1 cellular context compared by ENCODE assay signal in genomic region chr4:33160126-33160525, GRCh38.
TF ChIP-seq lines count a peak whose summit lies in the region.

No MANE protein-coding gene starts in this region.

TF ChIP-seq in GM23338, 12 proteins besides CTCF, POLR2A, EP300 and RAD21 (continued from another document):
- no peak for TF ChIP-seq REST (IDR thresholded peaks at IDR 0.05; ENCODE audit: unreplicated experiment)
- TF ChIP-seq STAT1 (IDR thresholded peaks at IDR 0.05; ENCODE audit: unreplicated experiment): no peak
- no peak for TF ChIP-seq CREB1 (CRISPR knock-in tag; IDR thresholded peaks at IDR 0.05; ENCODE audit: low read depth)
- TF ChIP-seq JUNB (IDR thresholded peaks at IDR 0.05; ENCODE audit: unreplicated experiment): no peak
- TF ChIP-seq EZH2phosphoT487 (IDR thresholded peaks at IDR 0.05; ENCODE audit: unreplicated experiment): no peak
